1 cellular context compared by ENCODE assay signal in genomic region chr2:224393145-224393544, GRCh38.
TF ChIP-seq lines count a peak whose summit lies in the region.

No MANE protein-coding gene starts in this region.

TF ChIP-seq in endothelial cell of umbilical vein, 7 proteins besides CTCF, POLR2A, EP300 and RAD21 (continued from another document):
- TF ChIP-seq, protein P1, sequence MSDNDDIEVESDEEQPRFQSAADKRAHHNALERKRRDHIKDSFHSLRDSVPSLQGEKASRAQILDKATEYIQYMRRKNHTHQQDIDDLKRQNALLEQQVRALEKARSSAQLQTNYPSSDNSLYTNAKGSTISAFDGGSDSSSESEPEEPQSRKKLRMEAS (IDR thresholded peaks at IDR 0.05; ENCODE audit: insufficient read depth, insufficient read length): no peak
- TF ChIP-seq GATA2 (IDR thresholded peaks at IDR 0.05; ENCODE audit: insufficient read depth, insufficient read length, low read depth, low read length): no peak
